ENCODE assay signal across 8 cellular contexts in the genomic region with DNA sequence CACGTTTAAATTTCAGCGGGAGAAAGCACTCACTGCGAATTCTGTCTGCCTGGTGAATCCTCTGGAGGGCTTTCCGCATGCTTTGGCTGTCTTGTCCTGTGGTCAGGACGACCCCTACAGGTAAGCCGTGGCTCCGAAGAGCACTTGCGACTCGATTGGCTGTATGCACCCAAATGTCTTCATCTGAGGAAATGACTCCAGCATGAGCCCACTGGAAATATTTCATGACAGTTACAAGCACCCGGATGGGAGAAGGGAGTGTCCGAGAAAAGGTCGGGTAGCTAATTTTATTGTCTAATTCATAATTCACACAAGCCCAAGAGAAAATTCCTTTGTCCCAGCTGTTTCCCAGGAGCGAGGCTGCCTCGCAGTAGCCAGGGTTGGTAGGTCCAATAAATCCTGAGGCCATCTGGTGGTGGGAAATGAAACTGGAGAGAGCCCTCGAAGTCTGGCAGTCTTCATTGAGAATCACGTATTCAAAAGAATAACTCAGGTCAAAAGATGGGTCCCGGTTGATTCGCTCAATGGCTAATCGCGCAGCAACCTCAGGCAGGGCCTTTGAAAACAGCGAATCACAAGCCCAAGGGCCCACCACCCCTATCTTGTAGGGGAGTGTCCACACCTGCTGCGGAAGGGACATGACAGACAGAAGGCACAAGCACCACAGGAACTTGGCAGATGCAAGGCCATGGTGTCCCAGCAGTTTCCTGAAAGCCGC. TPM values are rescaled to one million over a fixed set of nuclear protein-coding genes. Genes with fewer than 3 reads are reported as not detected.
DNase-seq lines count a peak whose midpoint lies in the region; ATAC-seq, FAIRE-seq and TF ChIP-seq lines count a peak whose summit lies in the region.

No MANE protein-coding gene starts in this region.

- SMC1A ChIA-PET in GM12878 (lab: Charles Lee; ENCODE audit: uncharacterized antibody, unreplicated experiment), result interaction anchor here (0.6 to 3.2 kb wide), 5 partner anchors 10 to 775 kb away, joined by 3 to 16 read pairs (median 3); no protein-coding TSS in a partner anchor

- H3K27ac ChIP-seq in GM12878 (ENCODE audit: control insufficient read depth, insufficient read depth), result no peak overlapping the region
- no peak overlapping the region for H3K27ac ChIP-seq in stomach

- H3K4me3 ChIP-seq in AG04449 (ENCODE audit: low read depth, low read length), result no peak overlapping the region
- no peak overlapping the region for H3K4me3 ChIP-seq in GM12865 (ENCODE audit: low read depth, low read length)
- no peak overlapping the region for H3K4me3 ChIP-seq in GM12878
- no peak overlapping the region for H3K4me3 ChIP-seq in stomach

- no peaks in the 10 kb centered on the region for H3K9me3 ChIP-seq in GM12878 (replicated peaks; ENCODE audit: control insufficient read depth, insufficient read depth, low read length)
- no peaks in the 10 kb centered on the region for H3K9me3 ChIP-seq in stomach

- no peaks in the 10 kb centered on the region for H4K20me1 ChIP-seq in GM12878 (ENCODE audit: control insufficient read depth, insufficient read depth)

- 32% methylated on average over 23 of the region's 23 CpGs for WGBS in GM12878 (ENCODE audit: insufficient coverage, insufficient replicate concordance, low lambda C conversion rate, missing lambda C conversion rate)
- WGBS in stomach, 5 donors, result 4 to 19% (median 13%) methylated on average over 15 to 23 of the region's 23 CpGs

- TF ChIP-seq EP300 in GM12878 (IDR thresholded peaks at IDR 0.05; ENCODE audit: borderline replicate concordance in 1 of 2, control insufficient read depth in 1 of 2, low read depth in 2 of 2, low read length in 2 of 2) (no peak), stomach (IDR thresholded peaks at IDR 0.05) (no peak)

- no peak overlapping the region for H2AFZ ChIP-seq in GM12878 (ENCODE audit: control insufficient read depth, low read depth, low read length)

- H3K4me1 ChIP-seq in GM12878 (ENCODE audit: control insufficient read depth, insufficient read depth, low read length), result no peaks in the 10 kb centered on the region
- H3K4me1 ChIP-seq in stomach, result peaks cover 0 to 9% (median 3%) of the 10 kb centered on the region in 4 donors

- no peak for DNase-seq in AG04449 (ENCODE audit: low read depth, low spot score)
- DNase-seq in GM12865 (ENCODE audit: low read depth), result peak; percentile 11
- DNase-seq in NCI-H2107 (lab: John Stamatoyannopoulos, UW), result peak; percentile 15
- DNase-seq in GM12878 (ENCODE audit: low read depth, low spot score), result no peak
- DNase-seq in iPS-NIHi7 (ENCODE audit: extremely low spot score), result peak; percentile 80
- DNase-seq in stomach, result peak; percentile 26

- no peak overlapping the region for H3K4me2 ChIP-seq in GM12878 (ENCODE audit: control insufficient read depth, insufficient read depth)

- POLR2A ChIA-PET in AG04449 (lab: Yijun Ruan, JAX) (no interaction called here), GM12878 (lab: Charles Lee) (no interaction called here)

- BruUV-seq in GM12878 (replicated peaks; lab: Mats Ljungman, UMichigan), result no TSS peak

- TF ChIP-seq POLR2A in GM12878 (IDR thresholded peaks at IDR 0.05; ENCODE audit: low read depth, low read length) (no peak), stomach (IDR thresholded peaks at IDR 0.05) (no peak)

- H3K79me2 ChIP-seq in GM12878 (ENCODE audit: control insufficient read depth, insufficient read depth, low read length), result no peaks in the 10 kb centered on the region

- intact Hi-C loops in GM12878 (cut with micrococcal nuclease; ENCODE audit: unreplicated experiment), result loop anchor here (1.0 kb wide), 1 partner anchor 776 kb away; no protein-coding TSS in a partner anchor
- intact Hi-C loops in stomach (cut with DNase I; ENCODE audit: low total_unique reads), result no loop called here

- no peak overlapping the region for H3K9ac ChIP-seq in GM12878 (ENCODE audit: control insufficient read depth, insufficient read depth, low read length)

- FAIRE-seq in GM12878 (lab: Jason Lieb, UNC), result no peak

- ATAC-seq in GM12878, result peak; percentile 61
- ATAC-seq in HG03521 (IDR thresholded peaks at IDR 0.05; ENCODE audit: unreplicated experiment), result no peak
- no peak for ATAC-seq in HG02678 (IDR thresholded peaks at IDR 0.05; ENCODE audit: unreplicated experiment)

- H3K36me3 ChIP-seq in GM12878 (ENCODE audit: control insufficient read depth in 2 of 2, insufficient read depth in 2 of 2, low read length in 1 of 2) (no peaks in the 10 kb centered on the region), stomach (no peaks in the 10 kb centered on the region)

- CTCF ChIA-PET in AG04449 (lab: Yijun Ruan, JAX) (interaction anchor here (0.9 to 7.3 kb wide), 16 partner anchors 10 to 780 kb away, joined by 3 to 75 read pairs (median 5); no protein-coding TSS in a partner anchor), GM12878 (lab: Yijun Ruan, JAX) (interaction anchor here (0.6 to 5.9 kb wide), 8 partner anchors 10 to 776 kb away, joined by 3 to 34 read pairs (median 4); no protein-coding TSS in a partner anchor)

- RAD21 ChIA-PET in GM12878 (lab: Charles Lee; ENCODE audit: unreplicated experiment), result no interaction called here

- H3K27me3 ChIP-seq in GM12878 (replicated peaks in 1 of 2; ENCODE audit: control insufficient read depth in 2 of 2, insufficient read depth in 2 of 2, low read length in 1 of 2), result no peaks in the 10 kb centered on the region; a peak in 1 of 4 replicates
- peaks cover 0 to 16% (median 4%) of the 10 kb centered on the region in 3 donors for H3K27me3 ChIP-seq in stomach

- 0 out of 2 replicates have a peak, but pooled peaks have one; percentile 22 for TF ChIP-seq RAD21 in GM12878 (IDR thresholded peaks at IDR 0.05; ENCODE audit: insufficient read depth, low read depth, low read length)

- peak; percentile 47 for TF ChIP-seq CTCF in AG04449 (IDR thresholded peaks at IDR 0.05; ENCODE audit: insufficient read depth, low read length, missing control alignments)
- no peak for TF ChIP-seq CTCF in GM12865 (IDR thresholded peaks at IDR 0.05; ENCODE audit: insufficient read depth, low read depth, low read length, missing control alignments)
- peak in 2 of 3 experiments; percentile 13 to 19; a peak in 2 of 6 replicates for TF ChIP-seq CTCF in GM12878 (IDR thresholded peaks at IDR 0.05 in 2 of 3, conservative IDR thresholded peaks at IDR 0.05 in 1 of 3; ENCODE audit: control insufficient read depth in 2 of 3, extremely low read depth in 1 of 3, insufficient read depth in 1 of 3, low read depth in 3 of 3, low read length in 3 of 3)
- TF ChIP-seq CTCF in stomach (IDR thresholded peaks at IDR 0.05), result peak in 5 of 7 experiments; percentile 25 to 50 (median 36)

- in situ Hi-C loops in GM12878 (cut with MboI), result no loop called here

TF ChIP-seq in GM12878, 131 proteins besides CTCF, POLR2A, EP300 and RAD21:
- TF ChIP-seq, protein P1, sequence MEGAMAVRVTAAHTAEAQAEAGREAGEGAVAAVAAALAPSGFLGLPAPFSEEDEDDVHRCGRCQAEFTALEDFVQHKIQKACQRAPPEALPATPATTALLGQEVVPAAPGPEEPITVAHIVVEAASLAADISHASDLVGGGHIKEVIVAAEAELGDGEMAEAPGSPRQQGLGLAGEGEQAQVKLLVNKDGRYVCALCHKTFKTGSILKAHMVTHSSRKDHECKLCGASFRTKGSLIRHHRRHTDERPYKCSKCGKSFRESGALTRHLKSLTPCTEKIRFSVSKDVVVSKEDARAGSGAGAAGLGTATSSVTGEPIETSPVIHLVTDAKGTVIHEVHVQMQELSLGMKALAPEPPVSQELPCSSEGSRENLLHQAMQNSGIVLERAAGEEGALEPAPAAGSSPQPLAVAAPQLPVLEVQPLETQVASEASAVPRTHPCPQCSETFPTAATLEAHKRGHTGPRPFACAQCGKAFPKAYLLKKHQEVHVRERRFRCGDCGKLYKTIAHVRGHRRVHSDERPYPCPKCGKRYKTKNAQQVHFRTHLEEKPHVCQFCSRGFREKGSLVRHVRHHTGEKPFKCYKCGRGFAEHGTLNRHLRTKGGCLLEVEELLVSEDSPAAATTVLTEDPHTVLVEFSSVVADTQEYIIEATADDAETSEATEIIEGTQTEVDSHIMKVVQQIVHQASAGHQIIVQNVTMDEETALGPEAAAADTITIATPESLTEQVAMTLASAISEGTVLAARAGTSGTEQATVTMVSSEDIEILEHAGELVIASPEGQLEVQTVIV (IDR thresholded peaks at IDR 0.05; ENCODE audit: borderline replicate concordance, partially characterized antibody), result no peak
- TF ChIP-seq IKZF2 (IDR thresholded peaks at IDR 0.05) (no peak), SMC3 (IDR thresholded peaks at IDR 0.05; ENCODE audit: borderline replicate concordance, low read length) (peak; percentile 19; the same call in 1 of the 2 replicates), TCF7 (IDR thresholded peaks at IDR 0.05; ENCODE audit: borderline replicate concordance) (no peak), NR2C2 (IDR thresholded peaks at IDR 0.05; ENCODE audit: borderline replicate concordance, control insufficient read depth, insufficient read length, low read depth) (no peak), STAT1 (conservative IDR thresholded peaks at IDR 0.05) (no peak)
TF ChIP-seq in GM12878: peak in this region for 1.

RNA-seq across cellular contexts. Expression of gene GUCY2F, which starts 6.6 kb away (rescaled TPM):
- not detected in 2 replicates for total RNA-seq in GM12878 (2013; cell fraction: nucleolus; rRNA removed)
- total RNA-seq in GM12878 (2014; rRNA removed) (not detected in 2 replicates), GM12878 (2014; rRNA removed; fragmentation: Illumina TruSeq; extraction: Trizol) (not detected in 2 replicates), GM12878 (2021) (not detected in 2 replicates), stomach (not detected)
- not detected for polyA plus RNA-seq in GM12878 (2011; ENCODE audit: low read depth)
- polyA plus RNA-seq in GM12878 (2011; rRNA removed) (not detected in 2 replicates), GM12878 (2014; fragmentation: Illumina TruSeq; extraction: Trizol) (not detected in 2 replicates), GM12878 (2014; fragmentation: Nextera tagmentation; extraction: Ambion mirVana) (not detected), GM12878 (2014; rRNA removed) (not detected in 2 replicates), GM12878 (2016; fragmentation: Nextera tagmentation; extraction: Ambion mirVana) (not detected), stomach (not detected)
- not detected in 2 replicates for polyA plus RNA-seq in GM12878 (2011; cell fraction: cytosol; rRNA removed)
- polyA plus RNA-seq in GM12878 (2011; cell fraction: nucleus; rRNA removed), result 0.03 TPM in 1 of 2 replicates, not detected in the other
- not detected in 2 replicates for polyA plus RNA-seq in GM12878 (2012)
- polyA minus RNA-seq in GM12878 (2011; rRNA and poly(A)+ RNA removed), result not detected in 2 replicates
- polyA minus RNA-seq in GM12878 (2011; cell fraction: cytosol; rRNA and poly(A)+ RNA removed), result not detected in 2 replicates
- 0.10 TPM in 1 of 2 replicates, not detected in the other for polyA minus RNA-seq in GM12878 (2011; cell fraction: nucleus; rRNA and poly(A)+ RNA removed)

Comparison
In these comparisons a context has a peak if more than half of its experiments do, and no peak if none do; other contexts are left out.
1. DNase-seq: peak in GM12865 (single experiment), NCI-H2107 (single experiment), iPS-NIHi7 (single experiment) and stomach (single experiment); none in AG04449 (single experiment) and GM12878 (single experiment).